Comparison of ENCODE assay signal across 8 cellular contexts in genomic region chr12:12265035-12265434, GRCh38. TPM values are rescaled to one million over a fixed set of nuclear protein-coding genes. Genes with fewer than 3 reads are reported as not detected.
DNase-seq lines count a peak whose midpoint lies in the region; ATAC-seq and TF ChIP-seq lines count a peak whose summit lies in the region.

No MANE protein-coding gene starts in this region.

- peak overlapping the region; percentile 18 for H3K27ac Mint-ChIP-seq in CD4-positive, alpha-beta T cell
- peak overlapping the region; percentile 99 for H3K27ac Mint-ChIP-seq in osteocyte (ENCODE audit: unreplicated experiment)

- H3K4me3 Mint-ChIP-seq in CD4-positive, alpha-beta T cell = peak overlapping the region; percentile 91
- peak overlapping the region; percentile 85 for H3K4me3 Mint-ChIP-seq in osteocyte (ENCODE audit: unreplicated experiment)

- no peaks in the 10 kb centered on the region for H3K9me3 Mint-ChIP-seq in CD4-positive, alpha-beta T cell
- H3K9me3 Mint-ChIP-seq in osteocyte (ENCODE audit: unreplicated experiment) = no peaks in the 10 kb centered on the region

- 15 to 19% methylated on average over 3 of the region's 3 CpGs for WGBS in testis, 2 donors

- no peak for TF ChIP-seq POLR2A in testis (IDR thresholded peaks at IDR 0.05)

- no peak overlapping the region for H3K27ac ChIP-seq in CD4-positive, alpha-beta T cell (ENCODE audit: low read depth, low read length)
- H3K27ac ChIP-seq in testis = no peak overlapping the region

- H3K36me3 Mint-ChIP-seq in CD4-positive, alpha-beta T cell (ENCODE audit: low read depth) = peaks cover 8% of the 10 kb centered on the region
- H3K36me3 Mint-ChIP-seq in osteocyte (ENCODE audit: unreplicated experiment) = no peaks in the 10 kb centered on the region

- H3K9ac ChIP-seq in NT2/D1 (ENCODE audit: insufficient read length, low read depth) = peak overlapping the region; percentile 98

- no peaks in the 10 kb centered on the region for H3K9me3 ChIP-seq in CD4-positive, alpha-beta T cell (ENCODE audit: control insufficient read depth, low read length)
- H3K9me3 ChIP-seq in NT2/D1 (ENCODE audit: insufficient read depth, low read length) (no peaks in the 10 kb centered on the region), testis (no peaks in the 10 kb centered on the region)

- TF ChIP-seq CTCF in CD4-positive, alpha-beta T cell (IDR thresholded peaks at IDR 0.05) = no peak
- TF ChIP-seq CTCF in epithelial cell of esophagus (IDR thresholded peaks at IDR 0.05; ENCODE audit: insufficient read depth, low read depth, low read length, missing control alignments) (no peak), osteocyte (IDR thresholded peaks at IDR 0.05) (no peak), testis (IDR thresholded peaks at IDR 0.05) (no peak)

- H3K27me3 Mint-ChIP-seq in CD4-positive, alpha-beta T cell = peaks cover 6% of the 10 kb centered on the region
- H3K27me3 Mint-ChIP-seq in osteocyte (ENCODE audit: unreplicated experiment) = no peaks in the 10 kb centered on the region

- H3K27me3 ChIP-seq in CD4-positive, alpha-beta T cell (ENCODE audit: control insufficient read depth, insufficient read depth, low read length) = no peaks in the 10 kb centered on the region
- H3K27me3 ChIP-seq in NT2/D1 (ENCODE audit: insufficient read depth, insufficient read length) = no peaks in the 10 kb centered on the region
- H3K27me3 ChIP-seq in testis = no peaks in the 10 kb centered on the region

- intact Hi-C loops in CD4-positive, alpha-beta T cell (cut with DNase I, micrococcal nuclease) = loop anchor here in 1 of 2 experiments (5.0 kb wide), 1 partner anchor 87 kb away; the partner anchor contains the start of gene MANSC1
- intact Hi-C loops in testis (cut with DNase I; ENCODE audit: low total_unique reads) = no loop called here

- H3K4me1 ChIP-seq in NT2/D1 (ENCODE audit: insufficient read depth, insufficient read length) = peaks cover 3% of the 10 kb centered on the region
- H3K4me1 ChIP-seq in testis = peaks cover 11% of the 10 kb centered on the region

- H3K36me3 ChIP-seq in NT2/D1 (ENCODE audit: insufficient read depth, insufficient read length, low read length) (peaks cover 7% of the 10 kb centered on the region), testis (ENCODE audit: low read depth, missing control alignments) (no peaks in the 10 kb centered on the region)

- no peak for DNase-seq in CD4-positive, alpha-beta T cell
- DNase-seq in NT2/D1 (ENCODE audit: low read depth, low spot score) = no peak
- no peak for DNase-seq in epithelial cell of esophagus (ENCODE audit: low read depth)
- no peak for DNase-seq in osteocyte (ENCODE audit: extremely low spot score, unreplicated experiment)
- no peak for DNase-seq in NCI-H1436 (lab: John Stamatoyannopoulos, UW)
- no peak for DNase-seq in testis

- peak overlapping the region; percentile 97 for H3K4me3 ChIP-seq in NT2/D1 (ENCODE audit: insufficient read length, low read depth)
- H3K4me3 ChIP-seq in epithelial cell of esophagus (ENCODE audit: low read length) = peak overlapping the region; percentile 80
- H3K4me3 ChIP-seq in testis = peak overlapping the region in 1 of 2 donors; percentile 83

- H3K4me1 Mint-ChIP-seq in CD4-positive, alpha-beta T cell (ENCODE audit: low read depth) = peaks cover 28% of the 10 kb centered on the region
- H3K4me1 Mint-ChIP-seq in osteocyte (ENCODE audit: unreplicated experiment) = peaks cover 38% of the 10 kb centered on the region

- CTCF ChIA-PET in CD4-positive, alpha-beta T cell (lab: Charles Lee) = no interaction called here

- no peak for ATAC-seq in CD4-positive, alpha-beta T cell (ENCODE audit: poor library complexity)
- ATAC-seq in HG03196 (IDR thresholded peaks at IDR 0.05; ENCODE audit: unreplicated experiment) (no peak), GM21576 (IDR thresholded peaks at IDR 0.05; ENCODE audit: unreplicated experiment) (no peak)

- POLR2A ChIA-PET in CD4-positive, alpha-beta T cell (lab: Charles Lee) = interaction anchor here (0.7 to 0.9 kb wide), 2 partner anchors 28 to 460 kb away, joined by 3 read pairs; no protein-coding TSS in a partner anchor

RNA-seq across cellular contexts. Expression of gene LRP6, which starts 1.8 kb away (rescaled TPM):
- 1 to 10 TPM; 5.2 to 6.8 TPM for total RNA-seq in CD4-positive, alpha-beta T cell
- 41.9 and 48.5 TPM in 2 replicates for total RNA-seq in osteocyte
- 10 to 100 TPM; 39.3 to 42.6 TPM for total RNA-seq in testis
- polyA plus RNA-seq in testis (ENCODE audit: insufficient read depth, low read depth, low replicate concordance) = 11.5 TPM
